2 cellular contexts compared by ENCODE assay signal in genomic region chr17:29068828-29069227, GRCh38.
TF ChIP-seq lines count a peak whose summit lies in the region.

No MANE protein-coding gene starts in this region.

TF ChIP-seq in HEK293, 187 proteins besides CTCF, POLR2A, EP300 and RAD21:
- no peak for TF ChIP-seq ZNF529 (tag by site-specific recombination; IDR thresholded peaks at IDR 0.05; ENCODE audit: insufficient replicate concordance)
- TF ChIP-seq ZNF629 (tag by site-specific recombination; IDR thresholded peaks at IDR 0.05): peak; percentile 42; the same call in 1 of the 2 replicates
- TF ChIP-seq ZNF555 (tag by site-specific recombination; conservative IDR thresholded peaks at IDR 0.05): no peak
- TF ChIP-seq, protein P1, sequence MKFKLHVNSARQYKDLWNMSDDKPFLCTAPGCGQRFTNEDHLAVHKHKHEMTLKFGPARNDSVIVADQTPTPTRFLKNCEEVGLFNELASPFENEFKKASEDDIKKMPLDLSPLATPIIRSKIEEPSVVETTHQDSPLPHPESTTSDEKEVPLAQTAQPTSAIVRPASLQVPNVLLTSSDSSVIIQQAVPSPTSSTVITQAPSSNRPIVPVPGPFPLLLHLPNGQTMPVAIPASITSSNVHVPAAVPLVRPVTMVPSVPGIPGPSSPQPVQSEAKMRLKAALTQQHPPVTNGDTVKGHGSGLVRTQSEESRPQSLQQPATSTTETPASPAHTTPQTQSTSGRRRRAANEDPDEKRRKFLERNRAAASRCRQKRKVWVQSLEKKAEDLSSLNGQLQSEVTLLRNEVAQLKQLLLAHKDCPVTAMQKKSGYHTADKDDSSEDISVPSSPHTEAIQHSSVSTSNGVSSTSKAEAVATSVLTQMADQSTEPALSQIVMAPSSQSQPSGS (tag by site-specific recombination; IDR thresholded peaks at IDR 0.05; ENCODE audit: low read depth): peak; percentile 76; the same call in 1 of the 2 replicates
- TF ChIP-seq SCRT1 (tag by site-specific recombination; IDR thresholded peaks at IDR 0.05; ENCODE audit: borderline replicate concordance): no peak
- TF ChIP-seq ZNF37A (tag by site-specific recombination; IDR thresholded peaks at IDR 0.05): no peak
- TF ChIP-seq, protein P2, sequence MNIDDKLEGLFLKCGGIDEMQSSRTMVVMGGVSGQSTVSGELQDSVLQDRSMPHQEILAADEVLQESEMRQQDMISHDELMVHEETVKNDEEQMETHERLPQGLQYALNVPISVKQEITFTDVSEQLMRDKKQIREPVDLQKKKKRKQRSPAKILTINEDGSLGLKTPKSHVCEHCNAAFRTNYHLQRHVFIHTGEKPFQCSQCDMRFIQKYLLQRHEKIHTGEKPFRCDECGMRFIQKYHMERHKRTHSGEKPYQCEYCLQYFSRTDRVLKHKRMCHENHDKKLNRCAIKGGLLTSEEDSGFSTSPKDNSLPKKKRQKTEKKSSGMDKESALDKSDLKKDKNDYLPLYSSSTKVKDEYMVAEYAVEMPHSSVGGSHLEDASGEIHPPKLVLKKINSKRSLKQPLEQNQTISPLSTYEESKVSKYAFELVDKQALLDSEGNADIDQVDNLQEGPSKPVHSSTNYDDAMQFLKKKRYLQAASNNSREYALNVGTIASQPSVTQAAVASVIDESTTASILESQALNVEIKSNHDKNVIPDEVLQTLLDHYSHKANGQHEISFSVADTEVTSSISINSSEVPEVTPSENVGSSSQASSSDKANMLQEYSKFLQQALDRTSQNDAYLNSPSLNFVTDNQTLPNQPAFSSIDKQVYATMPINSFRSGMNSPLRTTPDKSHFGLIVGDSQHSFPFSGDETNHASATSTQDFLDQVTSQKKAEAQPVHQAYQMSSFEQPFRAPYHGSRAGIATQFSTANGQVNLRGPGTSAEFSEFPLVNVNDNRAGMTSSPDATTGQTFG (tag by site-specific recombination; IDR thresholded peaks at IDR 0.05; ENCODE audit: borderline replicate concordance): no peak
- TF ChIP-seq, protein P3, sequence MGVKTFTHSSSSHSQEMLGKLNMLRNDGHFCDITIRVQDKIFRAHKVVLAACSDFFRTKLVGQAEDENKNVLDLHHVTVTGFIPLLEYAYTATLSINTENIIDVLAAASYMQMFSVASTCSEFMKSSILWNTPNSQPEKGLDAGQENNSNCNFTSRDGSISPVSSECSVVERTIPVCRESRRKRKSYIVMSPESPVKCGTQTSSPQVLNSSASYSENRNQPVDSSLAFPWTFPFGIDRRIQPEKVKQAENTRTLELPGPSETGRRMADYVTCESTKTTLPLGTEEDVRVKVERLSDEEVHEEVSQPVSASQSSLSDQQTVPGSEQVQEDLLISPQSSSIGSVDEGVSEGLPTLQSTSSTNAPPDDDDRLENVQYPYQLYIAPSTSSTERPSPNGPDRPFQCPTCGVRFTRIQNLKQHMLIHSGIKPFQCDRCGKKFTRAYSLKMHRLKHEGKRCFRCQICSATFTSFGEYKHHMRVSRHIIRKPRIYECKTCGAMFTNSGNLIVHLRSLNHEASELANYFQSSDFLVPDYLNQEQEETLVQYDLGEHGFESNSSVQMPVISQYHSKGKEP (tag by site-specific recombination; IDR thresholded peaks at IDR 0.05): no peak
- TF ChIP-seq PATZ1 (tag by site-specific recombination; IDR thresholded peaks at IDR 0.05): no peak
- no peak for TF ChIP-seq ZNF776 (tag by site-specific recombination; IDR thresholded peaks at IDR 0.05; ENCODE audit: borderline replicate concordance)
- TF ChIP-seq, protein P4, sequence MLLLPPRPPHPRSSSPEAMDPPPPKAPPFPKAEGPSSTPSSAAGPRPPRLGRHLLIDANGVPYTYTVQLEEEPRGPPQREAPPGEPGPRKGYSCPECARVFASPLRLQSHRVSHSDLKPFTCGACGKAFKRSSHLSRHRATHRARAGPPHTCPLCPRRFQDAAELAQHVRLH (tag by site-specific recombination; IDR thresholded peaks at IDR 0.05): no peak
- no peak for TF ChIP-seq EGR2 (tag by site-specific recombination; IDR thresholded peaks at IDR 0.05; ENCODE audit: low read depth)

TF ChIP-seq in H1, 55 proteins besides CTCF, POLR2A, EP300 and RAD21:
- TF ChIP-seq ASH2L (IDR thresholded peaks at IDR 0.05; ENCODE audit: low read length) (no peak), E2F6 (IDR thresholded peaks at IDR 0.05) (0 out of 2 replicates have a peak, but pooled peaks have one; percentile 27)
